ENCODE assay signal across 1 cellular context in the genomic region with DNA sequence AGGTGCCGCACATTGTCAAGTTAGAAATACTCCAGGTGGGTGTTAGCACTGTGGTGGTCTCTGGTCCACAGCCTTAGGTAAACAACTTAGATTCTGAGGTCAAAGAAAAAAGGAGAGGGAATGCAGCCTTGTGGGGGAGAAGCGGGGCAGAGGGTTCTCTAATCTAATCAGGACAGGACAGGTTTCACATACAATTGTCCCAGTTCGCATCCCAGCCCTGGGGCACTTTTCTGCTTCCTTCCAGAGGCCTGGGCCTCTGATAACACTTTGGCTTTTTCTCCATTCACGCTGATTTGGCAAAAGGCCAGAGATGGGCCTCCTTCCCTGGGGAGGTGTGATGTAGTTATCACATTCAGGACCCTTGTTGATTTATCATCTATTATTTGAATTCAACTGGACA.
TF ChIP-seq lines count a peak whose summit lies in the region.

No MANE protein-coding gene starts in this region.

TF ChIP-seq in K562, 482 proteins besides CTCF, POLR2A, EP300 and RAD21 (continued from another document):
- peak; percentile 96 for TF ChIP-seq TEAD4 (IDR thresholded peaks at IDR 0.05; ENCODE audit: low read length)
- TF ChIP-seq TEAD4 (CRISPR knock-in tag; IDR thresholded peaks at IDR 0.05; ENCODE audit: borderline replicate concordance) = no peak
